In the genomic region with DNA sequence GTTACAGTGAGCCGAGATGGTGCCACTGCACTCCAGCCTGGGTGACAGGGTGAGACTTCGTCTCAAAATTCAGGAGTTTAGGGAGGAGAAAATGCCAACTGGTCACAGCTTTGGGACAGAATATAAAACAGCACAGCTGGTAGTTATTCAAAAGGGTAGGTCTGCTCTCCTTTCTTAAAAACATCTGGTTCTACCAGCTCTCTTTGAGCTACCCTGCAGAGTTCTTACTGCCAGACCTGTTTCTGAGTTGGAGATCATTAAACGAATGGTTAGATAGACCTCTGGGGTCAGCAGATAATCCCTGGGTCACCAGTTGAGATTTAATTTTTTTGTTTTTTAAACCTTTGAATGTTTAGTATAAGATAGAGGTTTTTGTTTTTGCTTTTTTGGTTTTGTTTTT, we compare ENCODE assay signal across 1 cellular context.
TF ChIP-seq lines count a peak whose summit lies in the region.

No MANE protein-coding gene starts in this region.

TF ChIP-seq in WTC11, 78 proteins besides CTCF, POLR2A, EP300 and RAD21 (continued from another document):
- TF ChIP-seq, protein P1, sequence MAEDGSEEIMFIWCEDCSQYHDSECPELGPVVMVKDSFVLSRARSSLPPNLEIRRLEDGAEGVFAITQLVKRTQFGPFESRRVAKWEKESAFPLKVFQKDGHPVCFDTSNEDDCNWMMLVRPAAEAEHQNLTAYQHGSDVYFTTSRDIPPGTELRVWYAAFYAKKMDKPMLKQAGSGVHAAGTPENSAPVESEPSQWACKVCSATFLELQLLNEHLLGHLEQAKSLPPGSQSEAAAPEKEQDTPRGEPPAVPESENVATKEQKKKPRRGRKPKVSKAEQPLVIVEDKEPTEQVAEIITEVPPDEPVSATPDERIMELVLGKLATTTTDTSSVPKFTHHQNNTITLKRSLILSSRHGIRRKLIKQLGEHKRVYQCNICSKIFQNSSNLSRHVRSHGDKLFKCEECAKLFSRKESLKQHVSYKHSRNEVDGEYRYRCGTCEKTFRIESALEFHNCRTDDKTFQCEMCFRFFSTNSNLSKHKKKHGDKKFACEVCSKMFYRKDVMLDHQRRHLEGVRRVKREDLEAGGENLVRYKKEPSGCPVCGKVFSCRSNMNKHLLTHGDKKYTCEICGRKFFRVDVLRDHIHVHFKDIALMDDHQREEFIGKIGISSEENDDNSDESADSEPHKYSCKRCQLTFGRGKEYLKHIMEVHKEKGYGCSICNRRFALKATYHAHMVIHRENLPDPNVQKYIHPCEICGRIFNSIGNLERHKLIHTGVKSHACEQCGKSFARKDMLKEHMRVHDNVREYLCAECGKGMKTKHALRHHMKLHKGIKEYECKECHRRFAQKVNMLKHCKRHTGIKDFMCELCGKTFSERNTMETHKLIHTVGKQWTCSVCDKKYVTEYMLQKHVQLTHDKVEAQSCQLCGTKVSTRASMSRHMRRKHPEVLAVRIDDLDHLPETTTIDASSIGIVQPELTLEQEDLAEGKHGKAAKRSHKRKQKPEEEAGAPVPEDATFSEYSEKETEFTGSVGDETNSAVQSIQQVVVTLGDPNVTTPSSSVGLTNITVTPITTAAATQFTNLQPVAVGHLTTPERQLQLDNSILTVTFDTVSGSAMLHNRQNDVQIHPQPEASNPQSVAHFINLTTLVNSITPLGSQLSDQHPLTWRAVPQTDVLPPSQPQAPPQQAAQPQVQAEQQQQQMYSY (CRISPR knock-in tag; IDR thresholded peaks at IDR 0.05): no peak
- TF ChIP-seq, protein P2, sequence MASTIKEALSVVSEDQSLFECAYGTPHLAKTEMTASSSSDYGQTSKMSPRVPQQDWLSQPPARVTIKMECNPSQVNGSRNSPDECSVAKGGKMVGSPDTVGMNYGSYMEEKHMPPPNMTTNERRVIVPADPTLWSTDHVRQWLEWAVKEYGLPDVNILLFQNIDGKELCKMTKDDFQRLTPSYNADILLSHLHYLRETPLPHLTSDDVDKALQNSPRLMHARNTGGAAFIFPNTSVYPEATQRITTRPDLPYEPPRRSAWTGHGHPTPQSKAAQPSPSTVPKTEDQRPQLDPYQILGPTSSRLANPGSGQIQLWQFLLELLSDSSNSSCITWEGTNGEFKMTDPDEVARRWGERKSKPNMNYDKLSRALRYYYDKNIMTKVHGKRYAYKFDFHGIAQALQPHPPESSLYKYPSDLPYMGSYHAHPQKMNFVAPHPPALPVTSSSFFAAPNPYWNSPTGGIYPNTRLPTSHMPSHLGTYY (CRISPR knock-in tag; IDR thresholded peaks at IDR 0.05): no peak
- TF ChIP-seq TEAD1 (CRISPR knock-in tag; IDR thresholded peaks at IDR 0.05) (no peak), ZBTB21 (CRISPR knock-in tag; IDR thresholded peaks at IDR 0.05; ENCODE audit: borderline replicate concordance) (no peak), NFYB (CRISPR knock-in tag; conservative IDR thresholded peaks at IDR 0.05; ENCODE audit: low read depth) (no peak), ZNF416 (CRISPR knock-in tag; IDR thresholded peaks at IDR 0.05) (no peak), SMAD4 (CRISPR knock-in tag; IDR thresholded peaks at IDR 0.05) (no peak), ZNF396 (CRISPR knock-in tag; IDR thresholded peaks at IDR 0.05; ENCODE audit: borderline replicate concordance) (no peak), GRHL2 (CRISPR knock-in tag; IDR thresholded peaks at IDR 0.05; ENCODE audit: insufficient replicate concordance, severe bottlenecking) (no peak)
- TF ChIP-seq, protein P3, sequence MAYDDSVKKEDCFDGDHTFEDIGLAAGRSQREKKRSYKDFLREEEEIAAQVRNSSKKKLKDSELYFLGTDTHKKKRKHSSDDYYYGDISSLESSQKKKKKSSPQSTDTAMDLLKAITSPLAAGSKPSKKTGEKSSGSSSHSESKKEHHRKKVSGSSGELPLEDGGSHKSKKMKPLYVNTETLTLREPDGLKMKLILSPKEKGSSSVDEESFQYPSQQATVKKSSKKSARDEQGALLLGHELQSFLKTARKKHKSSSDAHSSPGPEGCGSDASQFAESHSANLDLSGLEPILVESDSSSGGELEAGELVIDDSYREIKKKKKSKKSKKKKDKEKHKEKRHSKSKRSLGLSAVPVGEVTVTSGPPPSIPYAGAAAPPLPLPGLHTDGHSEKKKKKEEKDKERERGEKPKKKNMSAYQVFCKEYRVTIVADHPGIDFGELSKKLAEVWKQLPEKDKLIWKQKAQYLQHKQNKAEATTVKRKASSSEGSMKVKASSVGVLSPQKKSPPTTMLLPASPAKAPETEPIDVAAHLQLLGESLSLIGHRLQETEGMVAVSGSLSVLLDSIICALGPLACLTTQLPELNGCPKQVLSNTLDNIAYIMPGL (CRISPR knock-in tag; IDR thresholded peaks at IDR 0.05): no peak
- TF ChIP-seq, protein P4, sequence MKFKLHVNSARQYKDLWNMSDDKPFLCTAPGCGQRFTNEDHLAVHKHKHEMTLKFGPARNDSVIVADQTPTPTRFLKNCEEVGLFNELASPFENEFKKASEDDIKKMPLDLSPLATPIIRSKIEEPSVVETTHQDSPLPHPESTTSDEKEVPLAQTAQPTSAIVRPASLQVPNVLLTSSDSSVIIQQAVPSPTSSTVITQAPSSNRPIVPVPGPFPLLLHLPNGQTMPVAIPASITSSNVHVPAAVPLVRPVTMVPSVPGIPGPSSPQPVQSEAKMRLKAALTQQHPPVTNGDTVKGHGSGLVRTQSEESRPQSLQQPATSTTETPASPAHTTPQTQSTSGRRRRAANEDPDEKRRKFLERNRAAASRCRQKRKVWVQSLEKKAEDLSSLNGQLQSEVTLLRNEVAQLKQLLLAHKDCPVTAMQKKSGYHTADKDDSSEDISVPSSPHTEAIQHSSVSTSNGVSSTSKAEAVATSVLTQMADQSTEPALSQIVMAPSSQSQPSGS (CRISPR knock-in tag; IDR thresholded peaks at IDR 0.05; ENCODE audit: borderline replicate concordance, low read depth): no peak
- TF ChIP-seq, protein P5, sequence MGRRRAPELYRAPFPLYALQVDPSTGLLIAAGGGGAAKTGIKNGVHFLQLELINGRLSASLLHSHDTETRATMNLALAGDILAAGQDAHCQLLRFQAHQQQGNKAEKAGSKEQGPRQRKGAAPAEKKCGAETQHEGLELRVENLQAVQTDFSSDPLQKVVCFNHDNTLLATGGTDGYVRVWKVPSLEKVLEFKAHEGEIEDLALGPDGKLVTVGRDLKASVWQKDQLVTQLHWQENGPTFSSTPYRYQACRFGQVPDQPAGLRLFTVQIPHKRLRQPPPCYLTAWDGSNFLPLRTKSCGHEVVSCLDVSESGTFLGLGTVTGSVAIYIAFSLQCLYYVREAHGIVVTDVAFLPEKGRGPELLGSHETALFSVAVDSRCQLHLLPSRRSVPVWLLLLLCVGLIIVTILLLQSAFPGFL (CRISPR knock-in tag; IDR thresholded peaks at IDR 0.05; ENCODE audit: borderline replicate concordance): no peak
- TF ChIP-seq, protein P6, sequence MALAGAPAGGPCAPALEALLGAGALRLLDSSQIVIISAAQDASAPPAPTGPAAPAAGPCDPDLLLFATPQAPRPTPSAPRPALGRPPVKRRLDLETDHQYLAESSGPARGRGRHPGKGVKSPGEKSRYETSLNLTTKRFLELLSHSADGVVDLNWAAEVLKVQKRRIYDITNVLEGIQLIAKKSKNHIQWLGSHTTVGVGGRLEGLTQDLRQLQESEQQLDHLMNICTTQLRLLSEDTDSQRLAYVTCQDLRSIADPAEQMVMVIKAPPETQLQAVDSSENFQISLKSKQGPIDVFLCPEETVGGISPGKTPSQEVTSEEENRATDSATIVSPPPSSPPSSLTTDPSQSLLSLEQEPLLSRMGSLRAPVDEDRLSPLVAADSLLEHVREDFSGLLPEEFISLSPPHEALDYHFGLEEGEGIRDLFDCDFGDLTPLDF (CRISPR knock-in tag; IDR thresholded peaks at IDR 0.05): no peak
- TF ChIP-seq, protein P7, sequence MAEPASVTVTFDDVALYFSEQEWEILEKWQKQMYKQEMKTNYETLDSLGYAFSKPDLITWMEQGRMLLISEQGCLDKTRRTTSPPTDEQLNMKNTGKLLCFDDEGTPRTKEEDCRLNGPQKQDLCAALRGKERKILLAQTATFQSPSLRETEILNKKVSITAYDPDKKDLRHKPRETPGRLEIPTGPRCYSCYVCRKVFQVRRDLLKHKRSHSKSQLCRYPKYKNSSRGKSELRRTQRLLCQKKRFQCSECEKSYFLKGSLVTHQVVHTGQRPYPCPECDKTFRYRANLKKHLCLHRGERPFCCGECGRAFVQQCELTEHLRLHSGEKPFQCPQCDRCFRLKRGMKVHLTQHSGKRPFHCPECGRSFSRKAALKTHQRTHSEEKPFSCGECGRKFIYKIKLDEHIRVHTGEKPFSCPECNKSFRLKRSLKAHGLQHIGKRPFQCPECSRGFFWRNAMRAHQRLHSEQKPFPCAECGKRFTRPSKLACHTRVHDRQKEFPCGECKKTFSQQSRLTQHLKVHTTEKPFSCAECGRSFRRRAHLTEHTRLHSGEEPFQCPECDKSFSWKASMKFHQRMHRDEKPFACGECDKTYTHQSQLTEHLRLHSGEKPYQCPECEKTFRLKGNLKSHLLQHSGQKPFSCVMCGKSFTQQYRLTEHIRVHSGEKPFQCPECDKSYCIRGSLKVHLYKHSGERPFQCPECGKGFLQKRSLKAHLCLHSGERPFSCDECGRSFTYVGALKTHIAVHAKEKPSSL (CRISPR knock-in tag; conservative IDR thresholded peaks at IDR 0.05): no peak
